28 cellular contexts compared by ENCODE assay signal in genomic region chr2:198164843-198165242, GRCh38.
"Had no signal": no experiment of that assay in that cellular context is flagged by ENCODE, and none has a peak within 500 bp of the region (broad histone marks: within the 10 kb centered on the region; RNA-seq: fewer than 3 reads in every experiment).

No MANE protein-coding gene starts in this region.

- H3K4me3 ChIP-seq: pancreas, psoas muscle, right lobe of liver, sigmoid colon, stomach, suprapubic skin, thoracic aorta, thyroid gland, tibial nerve, upper lobe of right lung, vagina had no signal

- ATAC-seq: naive thymus-derived CD4-positive, alpha-beta T cell; natural killer cell treated with Interleukin-12 subunit alpha and Interleukin-12 subunit beta and Interleukin-15 and Interleukin-18, amount 100 ng/mL, for 72 hours; pancreas; psoas muscle; right lobe of liver; stimulated activated naive B cell treated with anti-CD40 and anti-IgM and Interleukin-4, amounts not matched to agents 10 μg/mL and 1 μg/mL and 100 μg/mL, for 72 hours; upper lobe of right lung had no signal

- H3K36me3 Mint-ChIP-seq: natural killer cell treated with Interleukin-12 subunit alpha and Interleukin-12 subunit beta and Interleukin-15 and Interleukin-18, amount 100 ng/mL, for 72 hours; stimulated activated effector memory CD8-positive, alpha-beta T cell treated with anti-CD3 and anti-CD28 coated beads, Interleukin-12 subunit alpha, Interleukin-12 subunit beta, amount 100 ng/mL, for 72 hours; stimulated activated naive B cell treated with anti-CD40 and anti-IgM and Interleukin-4, amounts not matched to agents 10 μg/mL and 1 μg/mL and 100 μg/mL, for 72 hours; type B pancreatic cell had no signal

- FAIRE-seq: pancreas, small intestine had no signal

- H3K36me3 ChIP-seq: neutrophil, pancreas, right lobe of liver, sigmoid colon, stomach, suprapubic skin, thoracic aorta, thyroid gland, tibial nerve, upper lobe of right lung, vagina had no signal

- H3K27ac ChIP-seq: neutrophil, pancreas, psoas muscle, right lobe of liver, sigmoid colon, stomach, suprapubic skin, thoracic aorta, thyroid gland, tibial nerve, upper lobe of right lung, vagina had no signal

- H3K27me3 Mint-ChIP-seq: naive thymus-derived CD4-positive, alpha-beta T cell; stimulated activated naive CD8-positive, alpha-beta T cell treated with anti-CD3 and anti-CD28 coated beads, Interleukin-15, Interleukin-2, amounts not matched to agents 100 ng/mL and 50 ng/mL, for 24 hours; type B pancreatic cell had no signal

- H3K9me3 Mint-ChIP-seq: naive thymus-derived CD4-positive, alpha-beta T cell; nephron progenitor cell; neural crest cell; stimulated activated effector memory CD8-positive, alpha-beta T cell treated with anti-CD3 and anti-CD28 coated beads, Interleukin-12 subunit alpha, Interleukin-12 subunit beta, amount 100 ng/mL, for 72 hours; stimulated activated naive CD8-positive, alpha-beta T cell treated with anti-CD3 and anti-CD28 coated beads, Interleukin-15, Interleukin-2, amounts not matched to agents 100 ng/mL and 50 ng/mL, for 24 hours; type B pancreatic cell had no signal

- DNase-seq: naive thymus-derived CD4-positive, alpha-beta T cell; nephron progenitor cell; nucleus accumbens; pancreas; psoas muscle; right cardiac atrium; right lobe of liver; sigmoid colon; small intestine; stimulated activated CD4-positive, alpha-beta T cell treated with anti-CD3 and anti-CD28 coated beads, Interleukin-15, amount 100 ng/mL, for 24 hours; stimulated activated CD4-positive, alpha-beta T cell treated with anti-CD3 and anti-CD28 coated beads, Interleukin-2, amount 100 ng/mL, for 24 hours; stimulated activated CD4-positive, alpha-beta T cell treated with anti-CD3 and anti-CD28 coated beads, Interleukin-2, amount 100 ng/mL, for 48 hours; stimulated activated CD4-positive, alpha-beta T cell treated with anti-CD3 and anti-CD28 coated beads, Interleukin-4, amount 100 ng/mL, for 24 hours; stimulated activated naive B cell treated with anti-CD40 and anti-IgM and Interleukin-4, amounts not matched to agents 10 μg/mL and 1 μg/mL and 100 μg/mL, for 72 hours; stimulated activated naive CD4-positive, alpha-beta T cell treated with Interleukin-2 at 50 U/mL for 16 hours; stomach; thyroid gland; upper lobe of right lung had no signal

- H3K4me3 Mint-ChIP-seq: naive thymus-derived CD4-positive, alpha-beta T cell; natural killer cell treated with Interleukin-12 subunit alpha and Interleukin-12 subunit beta and Interleukin-15 and Interleukin-18, amount 100 ng/mL, for 72 hours; nephron progenitor cell; neural crest cell; stimulated activated effector memory CD8-positive, alpha-beta T cell treated with anti-CD3 and anti-CD28 coated beads, Interleukin-12 subunit alpha, Interleukin-12 subunit beta, amount 100 ng/mL, for 72 hours; stimulated activated naive B cell treated with anti-CD40 and anti-IgM and Interleukin-4, amounts not matched to agents 10 μg/mL and 1 μg/mL and 100 μg/mL, for 72 hours; stimulated activated naive CD8-positive, alpha-beta T cell treated with anti-CD3 and anti-CD28 coated beads, Interleukin-15, Interleukin-2, amounts not matched to agents 100 ng/mL and 50 ng/mL, for 24 hours; type B pancreatic cell had no signal

- H3K27me3 ChIP-seq: pancreas, right lobe of liver, sigmoid colon, stomach, suprapubic skin, thyroid gland, tibial nerve, upper lobe of right lung, vagina had no signal

- H3K27ac Mint-ChIP-seq: naive thymus-derived CD4-positive, alpha-beta T cell; natural killer cell treated with Interleukin-12 subunit alpha and Interleukin-12 subunit beta and Interleukin-15 and Interleukin-18, amount 100 ng/mL, for 72 hours; nephron progenitor cell; stimulated activated effector memory CD8-positive, alpha-beta T cell treated with anti-CD3 and anti-CD28 coated beads, Interleukin-12 subunit alpha, Interleukin-12 subunit beta, amount 100 ng/mL, for 72 hours; stimulated activated naive B cell treated with anti-CD40 and anti-IgM and Interleukin-4, amounts not matched to agents 10 μg/mL and 1 μg/mL and 100 μg/mL, for 72 hours; stimulated activated naive CD8-positive, alpha-beta T cell treated with anti-CD3 and anti-CD28 coated beads, Interleukin-15, Interleukin-2, amounts not matched to agents 100 ng/mL and 50 ng/mL, for 24 hours; type B pancreatic cell had no signal

- H3K4me1 Mint-ChIP-seq: naive thymus-derived CD4-positive, alpha-beta T cell; stimulated activated effector memory CD8-positive, alpha-beta T cell treated with anti-CD3 and anti-CD28 coated beads, Interleukin-12 subunit alpha, Interleukin-12 subunit beta, amount 100 ng/mL, for 72 hours; stimulated activated naive B cell treated with anti-CD40 and anti-IgM and Interleukin-4, amounts not matched to agents 10 μg/mL and 1 μg/mL and 100 μg/mL, for 72 hours had no signal

- H3K4me1 ChIP-seq: pancreas, psoas muscle, right lobe of liver, sigmoid colon, stomach, suprapubic skin, thyroid gland, tibial nerve, upper lobe of right lung, vagina had no signal
